ENCODE assay signal across 22 cellular contexts in the genomic region with DNA sequence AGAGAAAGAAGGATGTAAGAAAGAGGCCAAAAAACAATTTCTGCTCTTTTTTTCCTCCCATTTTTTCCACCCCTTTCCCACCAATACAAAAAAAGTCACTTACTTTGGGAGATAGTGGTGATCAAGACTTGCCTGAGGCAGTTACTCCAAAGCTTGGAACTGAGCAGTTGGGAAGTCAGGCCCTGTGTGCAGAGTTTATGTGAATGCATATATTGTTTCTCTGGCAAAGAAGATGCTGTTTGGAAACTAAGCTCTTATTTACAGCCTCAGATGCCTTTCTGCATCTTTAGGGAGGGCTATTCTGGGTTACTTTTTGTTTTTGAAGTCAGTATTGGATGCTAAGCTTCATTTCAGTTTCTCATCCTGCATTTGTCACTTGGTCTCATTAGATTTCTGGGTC.
A peak's percentile ranks its signal among the peaks of the same experiment; 100 is the strongest.
DNase-seq lines count a peak whose midpoint lies in the region; ATAC-seq and TF ChIP-seq lines count a peak whose summit lies in the region.
"Had no signal": no experiment of that assay in that cellular context is flagged by ENCODE, and none has a peak within 500 bp of the region (broad histone marks: within the 10 kb centered on the region; RNA-seq: fewer than 3 reads in every experiment).

No MANE protein-coding gene starts in this region.

- H3K4me3 Mint-ChIP-seq in neural crest cell, result no peak overlapping the region
- no peak overlapping the region for H3K4me3 Mint-ChIP-seq in activated CD4-positive, alpha-beta memory T cell treated with anti-CD3 and anti-CD28 coated beads for 36 hours
- H3K4me3 Mint-ChIP-seq: B cell; CD4-positive, CD25-positive, alpha-beta regulatory T cell; CD8-positive, alpha-beta memory T cell; HFFc6 had no signal

- H3K36me3 ChIP-seq in SJCRH30, result no peaks in the 10 kb centered on the region
- no peaks in the 10 kb centered on the region for H3K36me3 ChIP-seq in ovary
- H3K36me3 ChIP-seq: BLaER1, HAP-1 had no signal

- H3K4me3 ChIP-seq in SJCRH30 (no peak overlapping the region), ovary (no peak overlapping the region), coronary artery (no peak overlapping the region)
- H3K4me3 ChIP-seq: BLaER1, HAP-1 had no signal

- H3K9me3 Mint-ChIP-seq in neural crest cell, result peaks cover 10% of the 10 kb centered on the region
- H3K9me3 Mint-ChIP-seq in activated CD4-positive, alpha-beta memory T cell treated with anti-CD3 and anti-CD28 coated beads for 36 hours, result peaks cover 5% of the 10 kb centered on the region

- peaks cover 40% of the 10 kb centered on the region for H3K4me1 Mint-ChIP-seq in neural crest cell
- H3K4me1 Mint-ChIP-seq in activated CD4-positive, alpha-beta memory T cell treated with anti-CD3 and anti-CD28 coated beads for 36 hours (ENCODE audit: low read depth), result peaks cover 1% of the 10 kb centered on the region
- H3K4me1 Mint-ChIP-seq: B cell; CD4-positive, CD25-positive, alpha-beta regulatory T cell; CD8-positive, alpha-beta memory T cell had no signal

- H3K9me3 ChIP-seq in SJCRH30 (replicated peaks) (no peaks in the 10 kb centered on the region), ovary (no peaks in the 10 kb centered on the region)
- H3K9me3 ChIP-seq: BLaER1, HAP-1 had no signal

- intact Hi-C loops in ovary (cut with DNase I), result no loop called here
- intact Hi-C loops in activated CD4-positive, alpha-beta memory T cell treated with anti-CD3 and anti-CD28 coated beads for 36 hours (cut with micrococcal nuclease), result no loop called here

- H3K27me3 ChIP-seq in SJCRH30 (no peaks in the 10 kb centered on the region), ovary (no peaks in the 10 kb centered on the region)
- H3K27me3 ChIP-seq: BLaER1 had no signal

- TF ChIP-seq POLR2A in ovary (IDR thresholded peaks at IDR 0.05), result no peak

- H3K27ac Mint-ChIP-seq in neural crest cell (ENCODE audit: unreplicated experiment), result no peak overlapping the region
- no peak overlapping the region for H3K27ac Mint-ChIP-seq in activated CD4-positive, alpha-beta memory T cell treated with anti-CD3 and anti-CD28 coated beads for 36 hours
- H3K27ac Mint-ChIP-seq: B cell; CD4-positive, CD25-positive, alpha-beta regulatory T cell; HFFc6 had no signal

- DNase-seq in COLO829 (ENCODE audit: low spot score), result peak; percentile 77
- DNase-seq in SJCRH30, result peak; percentile 7 to 53
- peak; percentile 57 for DNase-seq in epidermal melanocyte (ENCODE audit: insufficient read length, low spot score)
- peak; percentile 8 for DNase-seq in neural crest cell (ENCODE audit: low read depth, low spot score)
- DNase-seq in ovary, result no peak
- no peak for DNase-seq in coronary artery (ENCODE audit: low spot score)
- DNase-seq in activated CD4-positive, alpha-beta memory T cell treated with anti-CD3 and anti-CD28 coated beads for 36 hours, result no peak
- DNase-seq: Calu3; CD4-positive, CD25-positive, alpha-beta regulatory T cell; CD8-positive, alpha-beta memory T cell; COR-L47; DMS53; DMS79 treated with DMSO at 0.1 percent for 48 hours; GF-D8; GOT3; HFFc6 had no signal

- no peak overlapping the region for H3K27ac ChIP-seq in SJCRH30
- H3K27ac ChIP-seq in ovary, result no peak overlapping the region
- H3K27ac ChIP-seq in coronary artery, result no peak overlapping the region
- H3K27ac ChIP-seq: 22Rv1, BLaER1, C4-2B had no signal

- POLR2A ChIA-PET in activated CD4-positive, alpha-beta memory T cell treated with anti-CD3 and anti-CD28 coated beads for 36 hours (lab: Charles Lee), result no interaction called here

- H3K4me1 ChIP-seq in SJCRH30, result peaks cover 16% of the 10 kb centered on the region
- no peaks in the 10 kb centered on the region for H3K4me1 ChIP-seq in ovary (ENCODE audit: insufficient read depth)
- H3K4me1 ChIP-seq: HAP-1 had no signal

- no peaks in the 10 kb centered on the region for H3K36me3 Mint-ChIP-seq in neural crest cell (ENCODE audit: low read depth)
- H3K36me3 Mint-ChIP-seq in activated CD4-positive, alpha-beta memory T cell treated with anti-CD3 and anti-CD28 coated beads for 36 hours, result no peaks in the 10 kb centered on the region
- H3K36me3 Mint-ChIP-seq: CD4-positive, CD25-positive, alpha-beta regulatory T cell; CD8-positive, alpha-beta memory T cell had no signal

- no peak for ATAC-seq in HG03571 (IDR thresholded peaks at IDR 0.05; ENCODE audit: unreplicated experiment)

- TF ChIP-seq CTCF in neural crest cell (conservative IDR thresholded peaks at IDR 0.05), result no peak
- no peak for TF ChIP-seq CTCF in ovary (IDR thresholded peaks at IDR 0.05)
- TF ChIP-seq CTCF in coronary artery (IDR thresholded peaks at IDR 0.05), result no peak

- CTCF ChIA-PET in activated CD4-positive, alpha-beta memory T cell treated with anti-CD3 and anti-CD28 coated beads for 36 hours (lab: Charles Lee), result no interaction called here

- no peak for TF ChIP-seq EP300 in ovary (IDR thresholded peaks at IDR 0.05)

- no peaks in the 10 kb centered on the region for H3K27me3 Mint-ChIP-seq in neural crest cell (ENCODE audit: low read depth)
- no peaks in the 10 kb centered on the region for H3K27me3 Mint-ChIP-seq in activated CD4-positive, alpha-beta memory T cell treated with anti-CD3 and anti-CD28 coated beads for 36 hours
- H3K27me3 Mint-ChIP-seq: B cell; CD4-positive, CD25-positive, alpha-beta regulatory T cell had no signal

Comparison
In these comparisons a context has a peak if more than half of its experiments do, and no peak if none do; other contexts are left out.
1. DNase-seq: peak in COLO829 (single experiment), SJCRH30 (2 of 2), epidermal melanocyte (single experiment) and neural crest cell (single experiment); none in ovary (0 of 5), coronary artery (single experiment) and activated CD4-positive, alpha-beta memory T cell treated with anti-CD3 and anti-CD28 coated beads for 36 hours (single experiment).